ENCODE assay signal across 1 cellular context in genomic region chr3:188792788-188793187, GRCh38.
TF ChIP-seq lines count a peak whose summit lies in the region.

No MANE protein-coding gene starts in this region.

TF ChIP-seq in liver, 16 proteins besides CTCF, POLR2A, EP300 and RAD21 (continued from another document):
- TF ChIP-seq RXRA (IDR thresholded peaks at IDR 0.05) (no peak), FOXA2 (IDR thresholded peaks at IDR 0.05) (no peak)
